Comparison of ENCODE assay signal across 22 cellular contexts in genomic region chr6:132041706-132042105, GRCh38.
DNase-seq lines count a peak whose midpoint lies in the region; ATAC-seq, FAIRE-seq and TF ChIP-seq lines count a peak whose summit lies in the region.
"Had no signal": no experiment of that assay in that cellular context is flagged by ENCODE, and none has a peak within 500 bp of the region (broad histone marks: within the 10 kb centered on the region; RNA-seq: fewer than 3 reads in every experiment).

No MANE protein-coding gene starts in this region.

- H2AFZ ChIP-seq in HepG2 (ENCODE audit: low read length) (no peak overlapping the region), neural cell (ENCODE audit: low read depth, low read length) (no peak overlapping the region)

- no peaks in the 10 kb centered on the region for H3K9me3 ChIP-seq in HepG2 (ENCODE audit: low read length)
- no peaks in the 10 kb centered on the region for H3K9me3 ChIP-seq in right lobe of liver
- no peaks in the 10 kb centered on the region for H3K9me3 ChIP-seq in neural cell (ENCODE audit: low read length)

- BruUV-seq in HepG2 (replicated peaks; lab: Mats Ljungman, UMichigan) = no TSS peak

- H3F3A ChIP-seq in neural cell (ENCODE audit: insufficient read depth, low read length, poor library complexity, severe bottlenecking) = no peaks in the 10 kb centered on the region

- no peaks in the 10 kb centered on the region for H3K9me2 ChIP-seq in neural cell (ENCODE audit: insufficient read depth, low read length)

- CTCF ChIA-PET in HepG2 (lab: Yijun Ruan, JAX; ENCODE audit: low intra/inter-chr PET ratio, low total read pairs) = no interaction called here

- TF ChIP-seq CTCF in HepG2 (CRISPR knock-in tag; IDR thresholded peaks at IDR 0.05) = no peak
- TF ChIP-seq CTCF in right lobe of liver (IDR thresholded peaks at IDR 0.05) = no peak
- no peak for TF ChIP-seq CTCF in neural cell (IDR thresholded peaks at IDR 0.05; ENCODE audit: poor library complexity, severe bottlenecking)

- 39% methylated on average over 3 of the region's 3 CpGs for WGBS in HepG2 (ENCODE audit: low lambda C conversion rate)
- 78% methylated on average over 3 of the region's 3 CpGs for WGBS in right lobe of liver (ENCODE audit: insufficient coverage, low coverage, low lambda C conversion rate, missing lambda C conversion rate)

- POLR2A ChIA-PET in HepG2 (lab: Yijun Ruan, JAX) = no interaction called here

- H4K20me1 ChIP-seq in HepG2 (ENCODE audit: insufficient read depth, low read length) = no peaks in the 10 kb centered on the region
- no peaks in the 10 kb centered on the region for H4K20me1 ChIP-seq in neural cell (ENCODE audit: insufficient read depth)
- H4K20me1 ChIP-seq: BLaER1 had no signal

- ATAC-seq in HepG2 (no peak), right lobe of liver (no peak), HG03432 (IDR thresholded peaks at IDR 0.05; ENCODE audit: unreplicated experiment) (no peak), GM18909 (IDR thresholded peaks at IDR 0.05; ENCODE audit: poor library complexity, unreplicated experiment) (no peak), HG02852 (IDR thresholded peaks at IDR 0.05; ENCODE audit: unreplicated experiment) (no peak)
- ATAC-seq: PC-3, Right ventricle myocardium inferior had no signal

- TF ChIP-seq POLR2A in HepG2 (IDR thresholded peaks at IDR 0.05; ENCODE audit: insufficient read depth in 1 of 2, low read depth in 2 of 2, low read length in 2 of 2) = no peak
- TF ChIP-seq POLR2A in right lobe of liver (IDR thresholded peaks at IDR 0.05) = no peak

- TF ChIP-seq RAD21 in HepG2 (CRISPR knock-in tag; IDR thresholded peaks at IDR 0.05) (no peak), neural cell (conservative IDR thresholded peaks at IDR 0.05) (no peak)

- TF ChIP-seq EP300 in HepG2 (IDR thresholded peaks at IDR 0.05; ENCODE audit: low read depth in 2 of 2, low read length in 2 of 2) = no peak
- no peak for TF ChIP-seq EP300 in HepG2 (CRISPR knock-in tag; IDR thresholded peaks at IDR 0.05; ENCODE audit: borderline replicate concordance)
- TF ChIP-seq EP300 in neural cell (conservative IDR thresholded peaks at IDR 0.05; ENCODE audit: poor library complexity, severe bottlenecking) = peak; percentile 65

- DNase-seq in HepG2 (ENCODE audit: low spot score) (no peak), right lobe of liver (no peak), RKO (ENCODE audit: low spot score) (peak; percentile 26), AG20443 (ENCODE audit: low spot score) (no peak)
- DNase-seq: 8988T; CD4-positive, alpha-beta memory T cell; DMS153; H9; NCI-H1417 treated with DMSO at 0.1 percent for 48 hours; NCI-H187 treated with DMSO at 0.1 percent for 48 hours; NCI-H345; NCI-H524 treated with DMSO at 0.1 percent for 48 hours; PC-3 had no signal

- H3K4me2 ChIP-seq in HepG2 (ENCODE audit: low read depth, low read length) (no peak overlapping the region), neural cell (ENCODE audit: low read length) (no peak overlapping the region)
- H3K4me2 ChIP-seq: BLaER1, KMS-11 had no signal

- H3K36me3 ChIP-seq in HepG2 (replicated peaks in 1 of 2; ENCODE audit: control insufficient read depth in 1 of 2, insufficient read depth in 2 of 2, low read length in 2 of 2) = no peaks in the 10 kb centered on the region
- H3K36me3 ChIP-seq in right lobe of liver = no peaks in the 10 kb centered on the region
- H3K36me3 ChIP-seq in neural cell (ENCODE audit: insufficient read depth, low read length) = no peaks in the 10 kb centered on the region
- H3K36me3 ChIP-seq: BLaER1 had no signal

- H3K27me3 ChIP-seq in HepG2 (ENCODE audit: control insufficient read depth in 1 of 2, insufficient read depth in 2 of 2, low read length in 2 of 2) (no peaks in the 10 kb centered on the region; a peak in 1 of 5 replicates), right lobe of liver (no peaks in the 10 kb centered on the region), neural cell (ENCODE audit: insufficient read depth, low read depth, low read length) (no peaks in the 10 kb centered on the region)
- H3K27me3 ChIP-seq: BLaER1 had no signal

- intact Hi-C loops in HepG2 (cut with micrococcal nuclease; ENCODE audit: unreplicated experiment) = no loop called here
- intact Hi-C loops in right lobe of liver (cut with DNase I) = no loop called here

- H3K9ac ChIP-seq in HepG2 (ENCODE audit: insufficient read depth, low read depth, low read length) (no peak overlapping the region), neural cell (ENCODE audit: low read length) (no peak overlapping the region)
- H3K9ac ChIP-seq: BLaER1, KMS-11 had no signal

- H3K27ac ChIP-seq in HepG2 (ENCODE audit: extremely low read length, insufficient read depth, low read length) (no peak overlapping the region), right lobe of liver (no peak overlapping the region), neural cell (ENCODE audit: low read length) (peak overlapping the region; percentile 57)
- H3K27ac ChIP-seq: BLaER1, KMS-11 had no signal

- in situ Hi-C loops in HepG2 (cut with HindIII; ENCODE audit: extremely low pct_ligation_motif_present, low pct_unique_long_range_greater_than_20kb) = no loop called here

- H3K4me3 ChIP-seq in HepG2 (replicated peaks in 1 of 3; ENCODE audit: insufficient read depth in 1 of 3, low read depth in 2 of 3, low read length in 3 of 3) (no peak overlapping the region), right lobe of liver (no peak overlapping the region), neural cell (ENCODE audit: low read length) (no peak overlapping the region)
- H3K4me3 ChIP-seq: BLaER1 had no signal

- FAIRE-seq in HepG2 (lab: Jason Lieb, UNC) = no peak
- FAIRE-seq: GM12892, GM18507 had no signal

- no peaks in the 10 kb centered on the region for H3K79me2 ChIP-seq in HepG2 (ENCODE audit: insufficient read depth, low read length)
- H3K79me2 ChIP-seq in neural cell (replicated peaks; ENCODE audit: insufficient read depth, low read length) = no peaks in the 10 kb centered on the region

- no peaks in the 10 kb centered on the region for H3K4me1 ChIP-seq in HepG2 (ENCODE audit: insufficient read depth, low read length)
- H3K4me1 ChIP-seq in right lobe of liver = no peaks in the 10 kb centered on the region

TF ChIP-seq in HepG2, 621 proteins besides CTCF, POLR2A, EP300 and RAD21:
- TF ChIP-seq DMAP1 (CRISPR knock-in tag; IDR thresholded peaks at IDR 0.05) = no peak
- TF ChIP-seq CREB1 (IDR thresholded peaks at IDR 0.05) = peak; percentile 62
- TF ChIP-seq CREB1 (CRISPR knock-in tag; IDR thresholded peaks at IDR 0.05) = no peak

TF ChIP-seq in neural cell, 6 proteins besides CTCF, POLR2A, EP300 and RAD21:
- no peak for TF ChIP-seq EZH2 (IDR thresholded peaks at IDR 0.05; ENCODE audit: borderline replicate concordance, insufficient read depth, low read length, poor library complexity, severe bottlenecking)
- TF ChIP-seq REST (IDR thresholded peaks at IDR 0.05; ENCODE audit: borderline replicate concordance) = no peak
- no peak for TF ChIP-seq MXI1 (conservative IDR thresholded peaks at IDR 0.05; ENCODE audit: poor library complexity, severe bottlenecking)
- TF ChIP-seq POLR2AphosphoS5 (IDR thresholded peaks at IDR 0.05) = peak; percentile 63
- TF ChIP-seq TAF1 (IDR thresholded peaks at IDR 0.05; ENCODE audit: low read depth) = no peak
